In the genomic region with DNA sequence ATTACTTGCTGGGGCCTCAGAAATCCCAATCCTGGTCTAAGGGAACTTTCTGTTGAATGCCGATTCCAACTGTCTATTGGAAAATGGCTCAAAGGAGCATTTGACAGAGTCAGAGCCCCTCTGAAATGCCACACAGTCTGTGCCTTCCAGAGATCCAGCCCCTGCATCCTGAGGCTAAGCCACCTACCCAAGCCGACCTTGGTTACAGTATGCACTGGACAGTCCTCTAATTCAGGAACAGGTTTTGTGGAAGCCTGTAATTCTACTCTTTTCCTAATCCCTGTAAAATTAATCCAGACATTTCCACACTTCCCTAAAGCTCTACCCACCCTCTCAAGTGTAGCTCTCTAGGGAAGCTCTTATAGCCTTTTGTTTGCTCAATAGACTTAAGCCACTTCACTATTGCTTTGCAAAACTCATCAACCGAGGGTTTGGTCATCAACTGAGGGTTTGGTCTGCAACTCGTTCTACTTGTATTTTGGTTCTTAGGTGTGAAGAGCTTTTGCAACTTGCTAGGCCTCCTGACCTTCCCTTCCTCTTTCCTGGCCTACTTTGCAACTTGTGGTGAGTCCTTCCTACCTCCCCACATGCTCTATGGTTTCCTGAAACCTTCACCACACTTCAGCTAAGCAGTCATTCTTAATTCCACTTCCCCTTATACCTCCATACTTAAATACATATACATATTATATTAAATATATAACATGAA, we compare ENCODE assay signal across 1 cellular context.
TF ChIP-seq lines count a peak whose summit lies in the region.

No MANE protein-coding gene starts in this region.

TF ChIP-seq in K562, 482 proteins besides CTCF, POLR2A, EP300 and RAD21 (continued from another document):
- TF ChIP-seq, protein P1, sequence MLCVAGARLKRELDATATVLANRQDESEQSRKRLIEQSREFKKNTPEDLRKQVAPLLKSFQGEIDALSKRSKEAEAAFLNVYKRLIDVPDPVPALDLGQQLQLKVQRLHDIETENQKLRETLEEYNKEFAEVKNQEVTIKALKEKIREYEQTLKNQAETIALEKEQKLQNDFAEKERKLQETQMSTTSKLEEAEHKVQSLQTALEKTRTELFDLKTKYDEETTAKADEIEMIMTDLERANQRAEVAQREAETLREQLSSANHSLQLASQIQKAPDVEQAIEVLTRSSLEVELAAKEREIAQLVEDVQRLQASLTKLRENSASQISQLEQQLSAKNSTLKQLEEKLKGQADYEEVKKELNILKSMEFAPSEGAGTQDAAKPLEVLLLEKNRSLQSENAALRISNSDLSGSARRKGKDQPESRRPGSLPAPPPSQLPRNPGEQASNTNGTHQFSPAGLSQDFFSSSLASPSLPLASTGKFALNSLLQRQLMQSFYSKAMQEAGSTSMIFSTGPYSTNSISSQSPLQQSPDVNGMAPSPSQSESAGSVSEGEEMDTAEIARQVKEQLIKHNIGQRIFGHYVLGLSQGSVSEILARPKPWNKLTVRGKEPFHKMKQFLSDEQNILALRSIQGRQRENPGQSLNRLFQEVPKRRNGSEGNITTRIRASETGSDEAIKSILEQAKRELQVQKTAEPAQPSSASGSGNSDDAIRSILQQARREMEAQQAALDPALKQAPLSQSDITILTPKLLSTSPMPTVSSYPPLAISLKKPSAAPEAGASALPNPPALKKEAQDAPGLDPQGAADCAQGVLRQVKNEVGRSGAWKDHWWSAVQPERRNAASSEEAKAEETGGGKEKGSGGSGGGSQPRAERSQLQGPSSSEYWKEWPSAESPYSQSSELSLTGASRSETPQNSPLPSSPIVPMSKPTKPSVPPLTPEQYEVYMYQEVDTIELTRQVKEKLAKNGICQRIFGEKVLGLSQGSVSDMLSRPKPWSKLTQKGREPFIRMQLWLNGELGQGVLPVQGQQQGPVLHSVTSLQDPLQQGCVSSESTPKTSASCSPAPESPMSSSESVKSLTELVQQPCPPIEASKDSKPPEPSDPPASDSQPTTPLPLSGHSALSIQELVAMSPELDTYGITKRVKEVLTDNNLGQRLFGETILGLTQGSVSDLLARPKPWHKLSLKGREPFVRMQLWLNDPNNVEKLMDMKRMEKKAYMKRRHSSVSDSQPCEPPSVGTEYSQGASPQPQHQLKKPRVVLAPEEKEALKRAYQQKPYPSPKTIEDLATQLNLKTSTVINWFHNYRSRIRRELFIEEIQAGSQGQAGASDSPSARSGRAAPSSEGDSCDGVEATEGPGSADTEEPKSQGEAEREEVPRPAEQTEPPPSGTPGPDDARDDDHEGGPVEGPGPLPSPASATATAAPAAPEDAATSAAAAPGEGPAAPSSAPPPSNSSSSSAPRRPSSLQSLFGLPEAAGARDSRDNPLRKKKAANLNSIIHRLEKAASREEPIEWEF (CRISPR knock-in tag; IDR thresholded peaks at IDR 0.05): no peak
- TF ChIP-seq PPARD (CRISPR knock-in tag; IDR thresholded peaks at IDR 0.05) (no peak), NR2C2 (CRISPR knock-in tag; IDR thresholded peaks at IDR 0.05) (no peak), NR2C2 (tag; IDR thresholded peaks at IDR 0.05) (no peak), ZBTB1 (CRISPR knock-in tag; IDR thresholded peaks at IDR 0.05; ENCODE audit: borderline replicate concordance, low read depth) (no peak), MLLT1 (IDR thresholded peaks at IDR 0.05) (no peak), SETDB1 (IDR thresholded peaks at IDR 0.05; ENCODE audit: low read length) (no peak), SMC3 (conservative IDR thresholded peaks at IDR 0.05; ENCODE audit: insufficient read depth, low read depth, low read length) (no peak), EHMT2 (IDR thresholded peaks at IDR 0.05) (no peak), ZNF398 (CRISPR knock-in tag; IDR thresholded peaks at IDR 0.05) (no peak), ZNF282 (CRISPR knock-in tag; IDR thresholded peaks at IDR 0.05) (no peak)
- TF ChIP-seq, protein P2, sequence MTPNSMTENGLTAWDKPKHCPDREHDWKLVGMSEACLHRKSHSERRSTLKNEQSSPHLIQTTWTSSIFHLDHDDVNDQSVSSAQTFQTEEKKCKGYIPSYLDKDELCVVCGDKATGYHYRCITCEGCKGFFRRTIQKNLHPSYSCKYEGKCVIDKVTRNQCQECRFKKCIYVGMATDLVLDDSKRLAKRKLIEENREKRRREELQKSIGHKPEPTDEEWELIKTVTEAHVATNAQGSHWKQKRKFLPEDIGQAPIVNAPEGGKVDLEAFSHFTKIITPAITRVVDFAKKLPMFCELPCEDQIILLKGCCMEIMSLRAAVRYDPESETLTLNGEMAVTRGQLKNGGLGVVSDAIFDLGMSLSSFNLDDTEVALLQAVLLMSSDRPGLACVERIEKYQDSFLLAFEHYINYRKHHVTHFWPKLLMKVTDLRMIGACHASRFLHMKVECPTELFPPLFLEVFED (CRISPR knock-in tag; conservative IDR thresholded peaks at IDR 0.05): no peak
- TF ChIP-seq, protein P3, sequence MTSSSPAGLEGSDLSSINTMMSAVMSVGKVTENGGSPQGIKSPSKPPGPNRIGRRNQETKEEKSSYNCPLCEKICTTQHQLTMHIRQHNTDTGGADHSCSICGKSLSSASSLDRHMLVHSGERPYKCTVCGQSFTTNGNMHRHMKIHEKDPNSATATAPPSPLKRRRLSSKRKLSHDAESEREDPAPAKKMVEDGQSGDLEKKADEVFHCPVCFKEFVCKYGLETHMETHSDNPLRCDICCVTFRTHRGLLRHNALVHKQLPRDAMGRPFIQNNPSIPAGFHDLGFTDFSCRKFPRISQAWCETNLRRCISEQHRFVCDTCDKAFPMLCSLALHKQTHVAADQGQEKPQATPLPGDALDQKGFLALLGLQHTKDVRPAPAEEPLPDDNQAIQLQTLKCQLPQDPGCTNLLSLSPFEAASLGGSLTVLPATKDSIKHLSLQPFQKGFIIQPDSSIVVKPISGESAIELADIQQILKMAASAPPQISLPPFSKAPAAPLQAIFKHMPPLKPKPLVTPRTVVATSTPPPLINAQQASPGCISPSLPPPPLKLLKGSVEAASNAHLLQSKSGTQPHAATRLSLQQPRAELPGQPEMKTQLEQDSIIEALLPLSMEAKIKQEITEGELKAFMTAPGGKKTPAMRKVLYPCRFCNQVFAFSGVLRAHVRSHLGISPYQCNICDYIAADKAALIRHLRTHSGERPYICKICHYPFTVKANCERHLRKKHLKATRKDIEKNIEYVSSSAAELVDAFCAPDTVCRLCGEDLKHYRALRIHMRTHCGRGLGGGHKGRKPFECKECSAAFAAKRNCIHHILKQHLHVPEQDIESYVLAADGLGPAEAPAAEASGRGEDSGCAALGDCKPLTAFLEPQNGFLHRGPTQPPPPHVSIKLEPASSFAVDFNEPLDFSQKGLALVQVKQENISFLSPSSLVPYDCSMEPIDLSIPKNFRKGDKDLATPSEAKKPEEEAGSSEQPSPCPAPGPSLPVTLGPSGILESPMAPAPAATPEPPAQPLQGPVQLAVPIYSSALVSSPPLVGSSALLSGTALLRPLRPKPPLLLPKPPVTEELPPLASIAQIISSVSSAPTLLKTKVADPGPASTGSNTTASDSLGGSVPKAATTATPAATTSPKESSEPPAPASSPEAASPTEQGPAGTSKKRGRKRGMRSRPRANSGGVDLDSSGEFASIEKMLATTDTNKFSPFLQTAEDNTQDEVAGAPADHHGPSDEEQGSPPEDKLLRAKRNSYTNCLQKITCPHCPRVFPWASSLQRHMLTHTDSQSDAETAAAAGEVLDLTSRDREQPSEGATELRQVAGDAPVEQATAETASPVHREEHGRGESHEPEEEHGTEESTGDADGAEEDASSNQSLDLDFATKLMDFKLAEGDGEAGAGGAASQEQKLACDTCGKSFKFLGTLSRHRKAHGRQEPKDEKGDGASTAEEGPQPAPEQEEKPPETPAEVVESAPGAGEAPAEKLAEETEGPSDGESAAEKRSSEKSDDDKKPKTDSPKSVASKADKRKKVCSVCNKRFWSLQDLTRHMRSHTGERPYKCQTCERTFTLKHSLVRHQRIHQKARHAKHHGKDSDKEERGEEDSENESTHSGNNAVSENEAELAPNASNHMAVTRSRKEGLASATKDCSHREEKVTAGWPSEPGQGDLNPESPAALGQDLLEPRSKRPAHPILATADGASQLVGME (CRISPR knock-in tag; IDR thresholded peaks at IDR 0.05): no peak
- TF ChIP-seq, protein P4, sequence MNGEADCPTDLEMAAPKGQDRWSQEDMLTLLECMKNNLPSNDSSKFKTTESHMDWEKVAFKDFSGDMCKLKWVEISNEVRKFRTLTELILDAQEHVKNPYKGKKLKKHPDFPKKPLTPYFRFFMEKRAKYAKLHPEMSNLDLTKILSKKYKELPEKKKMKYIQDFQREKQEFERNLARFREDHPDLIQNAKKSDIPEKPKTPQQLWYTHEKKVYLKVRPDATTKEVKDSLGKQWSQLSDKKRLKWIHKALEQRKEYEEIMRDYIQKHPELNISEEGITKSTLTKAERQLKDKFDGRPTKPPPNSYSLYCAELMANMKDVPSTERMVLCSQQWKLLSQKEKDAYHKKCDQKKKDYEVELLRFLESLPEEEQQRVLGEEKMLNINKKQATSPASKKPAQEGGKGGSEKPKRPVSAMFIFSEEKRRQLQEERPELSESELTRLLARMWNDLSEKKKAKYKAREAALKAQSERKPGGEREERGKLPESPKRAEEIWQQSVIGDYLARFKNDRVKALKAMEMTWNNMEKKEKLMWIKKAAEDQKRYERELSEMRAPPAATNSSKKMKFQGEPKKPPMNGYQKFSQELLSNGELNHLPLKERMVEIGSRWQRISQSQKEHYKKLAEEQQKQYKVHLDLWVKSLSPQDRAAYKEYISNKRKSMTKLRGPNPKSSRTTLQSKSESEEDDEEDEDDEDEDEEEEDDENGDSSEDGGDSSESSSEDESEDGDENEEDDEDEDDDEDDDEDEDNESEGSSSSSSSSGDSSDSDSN (IDR thresholded peaks at IDR 0.05; ENCODE audit: borderline replicate concordance in 1 of 2, low read depth in 2 of 2, low read length in 2 of 2): no peak
